13 cellular contexts compared by ENCODE assay signal in the genomic region with DNA sequence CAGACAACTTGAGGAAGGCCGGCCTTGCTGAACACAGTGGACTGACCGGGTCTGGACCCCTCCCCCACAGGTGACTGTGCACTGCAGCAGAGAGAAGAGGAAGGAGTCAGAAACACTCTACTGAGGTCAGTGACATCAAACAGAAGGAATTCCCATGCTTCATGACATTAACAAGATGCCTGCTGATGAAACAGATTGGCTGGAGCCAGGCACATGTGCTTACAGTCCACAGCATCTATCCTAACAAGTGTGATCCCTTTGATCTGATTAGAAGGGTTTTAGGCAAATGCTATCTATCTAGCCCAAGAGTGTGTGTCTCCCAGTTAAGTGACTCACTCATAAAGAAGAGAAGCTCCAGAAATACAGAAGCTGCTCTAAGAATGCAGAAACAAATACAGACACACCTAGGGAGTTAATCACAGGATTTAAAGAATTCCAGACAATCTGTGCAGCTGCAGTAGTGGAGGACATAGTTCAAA.
DNase-seq lines count a peak whose midpoint lies in the region; ATAC-seq and TF ChIP-seq lines count a peak whose summit lies in the region.
"Had no signal": no experiment of that assay in that cellular context is flagged by ENCODE, and none has a peak within 500 bp of the region (broad histone marks: within the 10 kb centered on the region; RNA-seq: fewer than 3 reads in every experiment).

No MANE protein-coding gene starts in this region.

- no peaks in the 10 kb centered on the region for H3F3A ChIP-seq in neural progenitor cell (ENCODE audit: low read depth)

- TF ChIP-seq CTCF in epithelial cell of esophagus (IDR thresholded peaks at IDR 0.05; ENCODE audit: insufficient read depth, low read depth, low read length, missing control alignments): no peak
- no peak for TF ChIP-seq CTCF in neural progenitor cell (IDR thresholded peaks at IDR 0.05)

- no peaks in the 10 kb centered on the region for H3K9me3 Mint-ChIP-seq in neural progenitor cell
- H3K9me3 Mint-ChIP-seq: CD4-positive, CD25-positive, alpha-beta regulatory T cell had no signal

- no peaks in the 10 kb centered on the region for H3K79me2 ChIP-seq in neural progenitor cell (ENCODE audit: low read depth)

- ATAC-seq in HG03342 (IDR thresholded peaks at IDR 0.05; ENCODE audit: unreplicated experiment): no peak
- no peak for ATAC-seq in GM21447 (IDR thresholded peaks at IDR 0.05; ENCODE audit: unreplicated experiment)
- ATAC-seq: left lobe of liver had no signal

- peak overlapping the region; percentile 44 for H3K4me3 Mint-ChIP-seq in neural progenitor cell
- H3K4me3 Mint-ChIP-seq: CD4-positive, CD25-positive, alpha-beta regulatory T cell had no signal

- peaks cover 6% of the 10 kb centered on the region for H3K27me3 Mint-ChIP-seq in neural progenitor cell (ENCODE audit: insufficient read depth, low read depth)
- H3K27me3 Mint-ChIP-seq: CD4-positive, CD25-positive, alpha-beta regulatory T cell had no signal

- H3K27me3 ChIP-seq in neural progenitor cell: no peaks in the 10 kb centered on the region
- H3K27me3 ChIP-seq: ovary had no signal

- H3K4me1 ChIP-seq in neural progenitor cell: no peaks in the 10 kb centered on the region

- no peaks in the 10 kb centered on the region for H3K9me3 ChIP-seq in neural progenitor cell (ENCODE audit: low read depth)
- H3K9me3 ChIP-seq: ovary had no signal

- no peak overlapping the region for H3K9ac ChIP-seq in neural progenitor cell

- H4K20me1 ChIP-seq in neural progenitor cell (ENCODE audit: low read depth): no peaks in the 10 kb centered on the region

- no peak overlapping the region for H3K27ac Mint-ChIP-seq in neural progenitor cell
- H3K27ac Mint-ChIP-seq: CD4-positive, CD25-positive, alpha-beta regulatory T cell had no signal

- no peak overlapping the region for H2AFZ ChIP-seq in neural progenitor cell (replicated peaks)

- H3K4me1 Mint-ChIP-seq in neural progenitor cell: peaks cover 26% of the 10 kb centered on the region
- H3K4me1 Mint-ChIP-seq: CD4-positive, CD25-positive, alpha-beta regulatory T cell had no signal

- DNase-seq in Daoy (ENCODE audit: low read depth) (peak; percentile 59), NCI-H524 treated with DMSO at 0.1 percent for 48 hours (lab: John Stamatoyannopoulos, UW) (peak; percentile 20), epithelial cell of esophagus (ENCODE audit: low read depth) (peak; percentile 52), neural progenitor cell (ENCODE audit: low spot score) (no peak), NCI-H2029 treated with DMSO at 0.1 percent for 48 hours (lab: John Stamatoyannopoulos, UW) (no peak), NCI-H1105 (lab: John Stamatoyannopoulos, UW) (no peak)
- DNase-seq: CD4-positive, CD25-positive, alpha-beta regulatory T cell; NCI-H774; ovary; stimulated activated CD4-positive, alpha-beta T cell treated with anti-CD3 and anti-CD28 coated beads, Interleukin-4, amount 100 ng/mL, for 4 hours had no signal

- H3K36me3 ChIP-seq in neural progenitor cell: no peaks in the 10 kb centered on the region
- H3K36me3 ChIP-seq: ovary had no signal

- no peak overlapping the region for H3K4me3 ChIP-seq in epithelial cell of esophagus (ENCODE audit: low read length)
- no peak overlapping the region for H3K4me3 ChIP-seq in neural progenitor cell
- H3K4me3 ChIP-seq: ovary had no signal

- H3K27ac ChIP-seq in neural progenitor cell: no peak overlapping the region
- H3K27ac ChIP-seq: ovary had no signal

- peaks cover 22% of the 10 kb centered on the region for H3K36me3 Mint-ChIP-seq in neural progenitor cell
- H3K36me3 Mint-ChIP-seq: CD4-positive, CD25-positive, alpha-beta regulatory T cell had no signal

- no peak overlapping the region for H3K4me2 ChIP-seq in neural progenitor cell

Comparison
In these comparisons a context has a peak if more than half of its experiments do, and no peak if none do; other contexts are left out.
1. DNase-seq: peak in Daoy (single experiment), NCI-H524 treated with DMSO at 0.1 percent for 48 hours (single experiment) and epithelial cell of esophagus (single experiment); none in neural progenitor cell (single experiment), NCI-H2029 treated with DMSO at 0.1 percent for 48 hours (single experiment) and NCI-H1105 (single experiment).